16 cellular contexts compared by ENCODE assay signal in the genomic region with DNA sequence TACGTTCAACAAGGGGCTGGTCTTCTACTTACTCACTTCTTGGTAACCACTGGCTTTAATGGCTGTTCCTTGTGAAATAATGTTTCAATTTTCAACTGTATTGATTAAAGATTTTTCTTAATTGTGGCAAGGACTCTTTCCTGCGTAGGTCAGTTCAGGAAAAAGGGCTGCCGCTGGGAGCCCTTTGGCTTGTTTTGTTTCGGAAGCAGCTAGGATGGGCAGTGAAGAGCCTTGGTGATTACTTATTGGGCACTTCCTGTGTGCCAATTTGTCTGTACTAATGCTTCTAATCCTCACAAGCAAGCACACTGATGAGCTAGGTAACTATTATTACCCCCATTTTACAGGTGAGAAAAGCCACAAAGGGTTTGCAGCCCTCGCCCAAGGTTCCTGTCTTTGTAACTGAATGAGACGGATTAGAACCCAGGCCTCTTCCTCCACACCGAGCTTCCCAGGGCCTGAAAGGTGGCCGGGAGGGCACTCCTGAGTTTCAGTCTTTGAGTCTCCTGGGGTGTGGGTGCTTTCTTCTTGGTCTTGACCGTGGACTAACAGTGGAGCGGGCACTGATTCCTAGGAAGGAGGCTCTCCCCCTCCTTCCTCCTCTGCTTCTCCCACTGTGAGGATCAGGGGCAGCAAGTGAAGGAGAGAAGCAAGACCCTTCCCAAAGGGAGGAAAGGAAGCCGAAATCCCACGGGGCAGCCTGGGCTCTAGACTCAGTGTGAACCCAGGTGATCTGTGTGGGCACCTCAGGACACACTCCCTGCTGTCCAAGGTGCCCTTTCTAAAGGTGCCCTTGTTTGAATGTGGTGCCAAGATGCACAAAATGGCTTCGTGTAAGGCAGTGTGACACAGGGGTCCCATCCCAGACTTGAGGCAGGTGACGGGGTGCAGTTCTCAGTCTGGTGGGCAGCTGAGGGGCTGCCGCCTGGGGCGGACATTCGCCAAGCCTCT. TPM values are rescaled to one million over a fixed set of nuclear protein-coding genes. Genes with fewer than 3 reads are reported as not detected.
DNase-seq lines count a peak whose midpoint lies in the region; TF ChIP-seq lines count a peak whose summit lies in the region.
"Had no signal": no experiment of that assay in that cellular context is flagged by ENCODE, and none has a peak within 500 bp of the region (broad histone marks: within the 10 kb centered on the region; RNA-seq: fewer than 3 reads in every experiment).

No MANE protein-coding gene starts in this region.

- H3K4me1 ChIP-seq in SJSA1 (replicated peaks): peaks cover 73% of the 10 kb centered on the region
- H3K4me1 ChIP-seq in endodermal cell (ENCODE audit: control insufficient read depth, insufficient read depth, low read length): peaks cover 44% of the 10 kb centered on the region
- H3K4me1 ChIP-seq in mucosa of rectum (ENCODE audit: control insufficient read depth in 2 of 2, insufficient read depth in 2 of 2, low read length in 2 of 2): peaks cover 9 to 19% of the 10 kb centered on the region in 2 donors
- H3K4me1 ChIP-seq in suprapubic skin: peaks cover 40% of the 10 kb centered on the region
- H3K4me1 ChIP-seq: HAP-1 had no signal

- no peaks in the 10 kb centered on the region for H3K27me3 Mint-ChIP-seq in endodermal cell (ENCODE audit: insufficient read depth)

- WGBS in endodermal cell (ENCODE audit: insufficient coverage in 1 of 2, insufficient read length in 1 of 2), 2 experiments: 82 to 95% methylated on average over 12 to 15 of the region's 17 CpGs
- 82% methylated on average over 16 of the region's 17 CpGs for WGBS in suprapubic skin

- TF ChIP-seq EP300 in suprapubic skin (IDR thresholded peaks at IDR 0.05): no peak

- peak overlapping the region; percentile 52 for H3K27ac ChIP-seq in SJSA1
- no peak overlapping the region for H3K27ac ChIP-seq in endodermal cell (ENCODE audit: low read depth, low read length)
- peak overlapping the region; percentile 8 to 38 for H3K27ac ChIP-seq in mucosa of rectum (ENCODE audit: low read depth in 2 of 2, low read length in 2 of 2)
- H3K27ac ChIP-seq in suprapubic skin: no peak overlapping the region

- TF ChIP-seq CTCF in endodermal cell (conservative IDR thresholded peaks at IDR 0.05) (no peak), suprapubic skin (IDR thresholded peaks at IDR 0.05) (no peak)

- H3K9ac ChIP-seq in endodermal cell (ENCODE audit: extremely low read depth, low read length, poor library complexity, severe bottlenecking) (peak overlapping the region; percentile 11), mucosa of rectum (ENCODE audit: low read depth in 1 of 2, low read length in 2 of 2) (no peak overlapping the region)

- DNase-seq in SJSA1 (ENCODE audit: low read depth in 1 of 2, low spot score in 2 of 2): peak; percentile 25 to 40
- DNase-seq in endodermal cell: peak; percentile 32
- no peak for DNase-seq in suprapubic skin (ENCODE audit: low spot score in 2 of 2)
- no peak for DNase-seq in activated naive CD4-positive, alpha-beta T cell (lab: John Stamatoyannopoulos, UW)
- no peak for DNase-seq in stimulated activated CD8-positive, alpha-beta memory T cell treated with anti-CD3 and anti-CD28 coated beads, Interleukin-4, amount 100 ng/mL, for 48 hours
- DNase-seq in NCI-H345 (lab: John Stamatoyannopoulos, UW): no peak
- DNase-seq in 8988T: no peak
- DNase-seq: activated effector memory CD4-positive, alpha-beta T cell treated with Interleukin-2 at 50 U/mL for 16 hours; KBM-7; kidney glomerular epithelial cell; NCI-H1417; NCI-H226; stimulated activated naive CD8-positive, alpha-beta T cell treated with anti-CD3 and anti-CD28 coated beads, Interleukin-15, amount 100 ng/mL, for 72 hours had no signal

- H3K36me3 Mint-ChIP-seq in endodermal cell (ENCODE audit: low read depth): peaks cover 53% of the 10 kb centered on the region
- H3K36me3 Mint-ChIP-seq: natural killer cell treated with Interleukin-12 subunit alpha and Interleukin-12 subunit beta and Interleukin-15 and Interleukin-18, amount 100 ng/mL, for 72 hours had no signal

- H3K4me1 Mint-ChIP-seq in endodermal cell: peaks cover 48% of the 10 kb centered on the region

- H3K36me3 ChIP-seq in SJSA1 (peaks cover 76% of the 10 kb centered on the region), endodermal cell (ENCODE audit: control insufficient read depth, insufficient read depth, low read length) (peaks cover 54% of the 10 kb centered on the region), mucosa of rectum (ENCODE audit: control insufficient read depth in 2 of 2, insufficient read depth in 2 of 2, low read length in 2 of 2) (no peaks in the 10 kb centered on the region), suprapubic skin (no peaks in the 10 kb centered on the region)
- H3K36me3 ChIP-seq: HAP-1 had no signal

- H3K4me3 Mint-ChIP-seq in endodermal cell: peak overlapping the region; percentile 93
- H3K4me3 Mint-ChIP-seq: natural killer cell treated with Interleukin-12 subunit alpha and Interleukin-12 subunit beta and Interleukin-15 and Interleukin-18, amount 100 ng/mL, for 72 hours; stimulated activated naive CD8-positive, alpha-beta T cell treated with anti-CD3 and anti-CD28 coated beads, Interleukin-15, amount 100 ng/mL, for 72 hours had no signal

- H3K27ac Mint-ChIP-seq in endodermal cell: no peak overlapping the region
- H3K27ac Mint-ChIP-seq: natural killer cell treated with Interleukin-12 subunit alpha and Interleukin-12 subunit beta and Interleukin-15 and Interleukin-18, amount 100 ng/mL, for 72 hours; stimulated activated naive CD8-positive, alpha-beta T cell treated with anti-CD3 and anti-CD28 coated beads, Interleukin-15, amount 100 ng/mL, for 72 hours had no signal

- no peaks in the 10 kb centered on the region for H3K9me3 ChIP-seq in SJSA1 (replicated peaks)
- no peaks in the 10 kb centered on the region for H3K9me3 ChIP-seq in endodermal cell (ENCODE audit: control insufficient read depth, low read length)
- H3K9me3 ChIP-seq in mucosa of rectum (ENCODE audit: control insufficient read depth in 2 of 2, low read length in 2 of 2): no peaks in the 10 kb centered on the region
- H3K9me3 ChIP-seq in suprapubic skin: no peaks in the 10 kb centered on the region
- H3K9me3 ChIP-seq: HAP-1 had no signal

- H3K9me3 Mint-ChIP-seq in endodermal cell: no peaks in the 10 kb centered on the region
- H3K9me3 Mint-ChIP-seq: natural killer cell treated with Interleukin-12 subunit alpha and Interleukin-12 subunit beta and Interleukin-15 and Interleukin-18, amount 100 ng/mL, for 72 hours; stimulated activated naive CD8-positive, alpha-beta T cell treated with anti-CD3 and anti-CD28 coated beads, Interleukin-15, amount 100 ng/mL, for 72 hours had no signal

- TF ChIP-seq POLR2A in suprapubic skin (IDR thresholded peaks at IDR 0.05): no peak

- no peaks in the 10 kb centered on the region for H3K27me3 ChIP-seq in SJSA1 (replicated peaks)
- no peaks in the 10 kb centered on the region for H3K27me3 ChIP-seq in endodermal cell (ENCODE audit: control insufficient read depth, insufficient read depth, low read length, poor library complexity, severe bottlenecking)
- H3K27me3 ChIP-seq in mucosa of rectum (ENCODE audit: control insufficient read depth in 2 of 2, insufficient read depth in 2 of 2, low read length in 2 of 2): peaks cover 4 to 30% of the 10 kb centered on the region in 2 donors
- peaks cover 60% of the 10 kb centered on the region for H3K27me3 ChIP-seq in suprapubic skin

- H3K4me3 ChIP-seq in SJSA1: no peak overlapping the region
- H3K4me3 ChIP-seq in endodermal cell (ENCODE audit: low read length): peak overlapping the region; percentile 92
- H3K4me3 ChIP-seq in mucosa of rectum (ENCODE audit: low read length in 2 of 2): no peak overlapping the region
- H3K4me3 ChIP-seq in suprapubic skin: peak overlapping the region; percentile 22
- H3K4me3 ChIP-seq: HAP-1 had no signal

RNA-seq across cellular contexts. Expression of a gene that starts 3.7 kb away (rescaled TPM):
- total RNA-seq in SJSA1 (2014; rRNA removed; shearing (Covaris generic)): 677 and 741 TPM in 2 replicates
- total RNA-seq in endodermal cell (100 to 1,000 TPM; 388 to 398 TPM), suprapubic skin (10 to 100 TPM; 43.0 to 72.7 (median 53.5) TPM)
- 216 TPM for polyA plus RNA-seq in endodermal cell (2013, experiment 1 of 2)
- polyA plus RNA-seq in endodermal cell (2013, experiment 2 of 2): 219 TPM
- total RNA-seq: natural killer cell treated with Interleukin-12 subunit alpha and Interleukin-12 subunit beta and Interleukin-15 and Interleukin-18, amount 100 ng/mL, for 72 hours had no signal

RNA-seq across cellular contexts. Expression of a gene that starts 3.9 kb away (rescaled TPM):
- total RNA-seq in SJSA1 (2014; rRNA removed; shearing (Covaris generic)): 489 and 591 TPM in 2 replicates
- total RNA-seq in endodermal cell (100 to 1,000 TPM; 702 to 764 TPM), suprapubic skin (10 to 100 TPM; 36.7 to 60.8 (median 43.6) TPM)
- polyA plus RNA-seq in endodermal cell (2013, experiment 1 of 2): 174 TPM
- polyA plus RNA-seq in endodermal cell (2013, experiment 2 of 2): 194 TPM
- total RNA-seq: natural killer cell treated with Interleukin-12 subunit alpha and Interleukin-12 subunit beta and Interleukin-15 and Interleukin-18, amount 100 ng/mL, for 72 hours had no signal

Comparison
In these comparisons a context has a peak if more than half of its experiments do, and no peak if none do; other contexts are left out.
1. DNase-seq: peak in SJSA1 (2 of 2) and endodermal cell (single experiment); none in suprapubic skin (0 of 2), activated naive CD4-positive, alpha-beta T cell (0 of 4), stimulated activated CD8-positive, alpha-beta memory T cell treated with anti-CD3 and anti-CD28 coated beads, Interleukin-4, amount 100 ng/mL, for 48 hours (single experiment), NCI-H345 (single experiment) and 8988T (single experiment).
2. H3K27ac ChIP-seq: peak in SJSA1 (single experiment) and mucosa of rectum (2 of 2); none in endodermal cell (single experiment) and suprapubic skin (single experiment).
3. H3K4me3 ChIP-seq: peak in endodermal cell (single experiment) and suprapubic skin (single experiment); none in SJSA1 (single experiment) and mucosa of rectum (0 of 2).